ENCODE assay signal across 1 cellular context in genomic region chr10:79292789-79293746, GRCh38.
A peak's percentile ranks its signal among the peaks of the same experiment; 100 is the strongest.
TF ChIP-seq lines count a peak whose summit lies in the region.

No MANE protein-coding gene starts in this region.

TF ChIP-seq in K562, 482 proteins besides CTCF, POLR2A, EP300 and RAD21 (continued from another document and continues in another):
- no peak for TF ChIP-seq ZNF175 (CRISPR knock-in tag; IDR thresholded peaks at IDR 0.05; ENCODE audit: low read depth)
- no peak for TF ChIP-seq KAT2B (IDR thresholded peaks at IDR 0.05; ENCODE audit: low read depth, low read length)
- no peak for TF ChIP-seq ZZZ3 (IDR thresholded peaks at IDR 0.05)
- TF ChIP-seq SNAPC5 (CRISPR knock-in tag; IDR thresholded peaks at IDR 0.05) = no peak
- TF ChIP-seq NCOA1 (IDR thresholded peaks at IDR 0.05; ENCODE audit: low read depth) = no peak
- no peak for TF ChIP-seq MBD1 (CRISPR knock-in tag; IDR thresholded peaks at IDR 0.05)
- TF ChIP-seq ZNF512 (tag; IDR thresholded peaks at IDR 0.05) = no peak
- no peak for TF ChIP-seq POLR3G (IDR thresholded peaks at IDR 0.05; ENCODE audit: extremely low read depth, insufficient read length, insufficient replicate concordance)
- TF ChIP-seq ZNF184 (CRISPR knock-in tag; IDR thresholded peaks at IDR 0.05) = no peak
- no peak for TF ChIP-seq NR4A1 (CRISPR knock-in tag; IDR thresholded peaks at IDR 0.05)
- TF ChIP-seq NR4A1 (tag; IDR thresholded peaks at IDR 0.05) = no peak
- TF ChIP-seq FOXJ3 (CRISPR knock-in tag; IDR thresholded peaks at IDR 0.05) = no peak
- TF ChIP-seq PCBP2 (IDR thresholded peaks at IDR 0.05; ENCODE audit: low read depth, low read length, poor library complexity, severe bottlenecking) = no peak
- TF ChIP-seq ZNF75A (CRISPR knock-in tag; IDR thresholded peaks at IDR 0.05) = no peak
- TF ChIP-seq ARID1B (IDR thresholded peaks at IDR 0.05) = no peak
- no peak for TF ChIP-seq HDAC2 (IDR thresholded peaks at IDR 0.05)
- no peak for TF ChIP-seq SP1 (CRISPR knock-in tag; IDR thresholded peaks at IDR 0.05)
- TF ChIP-seq HMBOX1 (IDR thresholded peaks at IDR 0.05) = no peak
- no peak for TF ChIP-seq ZNF311 (CRISPR knock-in tag; IDR thresholded peaks at IDR 0.05)
- no peak for TF ChIP-seq XRCC4 (IDR thresholded peaks at IDR 0.05; ENCODE audit: extremely low read depth, insufficient read depth, insufficient read length)
- TF ChIP-seq YY1 (IDR thresholded peaks at IDR 0.05; ENCODE audit: borderline replicate concordance in 1 of 3, control insufficient read depth in 1 of 3, extremely low read depth in 1 of 3, insufficient read depth in 3 of 3, insufficient read length in 1 of 3, insufficient replicate concordance in 2 of 3, low read depth in 1 of 3, low read length in 2 of 3) = peak in 1 of 3 experiments; percentile 16
- TF ChIP-seq SRF (CRISPR knock-in tag; IDR thresholded peaks at IDR 0.05) = no peak
- no peak for TF ChIP-seq ZNF263 (CRISPR knock-in tag; IDR thresholded peaks at IDR 0.05; ENCODE audit: borderline replicate concordance)
- no peak for TF ChIP-seq BRF2 (IDR thresholded peaks at IDR 0.05; ENCODE audit: borderline replicate concordance, insufficient read depth, insufficient read length)
- TF ChIP-seq GMEB1 (CRISPR knock-in tag; IDR thresholded peaks at IDR 0.05) = no peak
- no peak for TF ChIP-seq NKRF (IDR thresholded peaks at IDR 0.05; ENCODE audit: borderline replicate concordance)
- no peak for TF ChIP-seq ZFX (CRISPR knock-in tag; IDR thresholded peaks at IDR 0.05)
- no peak for TF ChIP-seq SIN3B (IDR thresholded peaks at IDR 0.05; ENCODE audit: low read depth)
- no peak for TF ChIP-seq NEUROD1 (IDR thresholded peaks at IDR 0.05; ENCODE audit: borderline replicate concordance, low read depth, low read length, partially characterized antibody)
- TF ChIP-seq STAG1 (CRISPR knock-in tag; IDR thresholded peaks at IDR 0.05; ENCODE audit: borderline replicate concordance) = no peak
- peak; percentile 41; the same call in 1 of the 2 replicates for TF ChIP-seq XRCC5 (IDR thresholded peaks at IDR 0.05; ENCODE audit: low read depth, low read length)
- no peak for TF ChIP-seq THRB (CRISPR knock-in tag; conservative IDR thresholded peaks at IDR 0.05)
- TF ChIP-seq MYNN (IDR thresholded peaks at IDR 0.05) = no peak
- no peak for TF ChIP-seq MYNN (CRISPR knock-in tag; IDR thresholded peaks at IDR 0.05)
- TF ChIP-seq TFAM (CRISPR knock-in tag; conservative IDR thresholded peaks at IDR 0.05) = no peak
- TF ChIP-seq E2F1 (CRISPR knock-in tag; IDR thresholded peaks at IDR 0.05) = no peak
- TF ChIP-seq SAFB (IDR thresholded peaks at IDR 0.05; ENCODE audit: borderline replicate concordance, low read depth, low read length) = no peak
- TF ChIP-seq SMAD1 (IDR thresholded peaks at IDR 0.05; ENCODE audit: low read depth, low read length, partially characterized antibody) = no peak
- peak; percentile 36; the same call in 1 of the 2 replicates for TF ChIP-seq VEZF1 (CRISPR knock-in tag; IDR thresholded peaks at IDR 0.05)
- no peak for TF ChIP-seq TAF15 (IDR thresholded peaks at IDR 0.05; ENCODE audit: low read depth, low read length)
- 0 out of 2 replicates have a peak, but pooled peaks have one; percentile 18 for TF ChIP-seq ZNF384 (IDR thresholded peaks at IDR 0.05; ENCODE audit: low read depth, low read length)
- peak in 1 of 2 experiments; percentile 39; a peak in 1 of 4 replicates for TF ChIP-seq MAZ (CRISPR knock-in tag; conservative IDR thresholded peaks at IDR 0.05 in 1 of 2, IDR thresholded peaks at IDR 0.05 in 1 of 2)
- TF ChIP-seq E2F5 (CRISPR knock-in tag; IDR thresholded peaks at IDR 0.05) = no peak
- no peak for TF ChIP-seq ZFP1 (CRISPR knock-in tag; IDR thresholded peaks at IDR 0.05)
- no peak for TF ChIP-seq ZNF274 (IDR thresholded peaks at IDR 0.05; ENCODE audit: borderline replicate concordance, low read depth, low read length)
- TF ChIP-seq ZNF398 (CRISPR knock-in tag; IDR thresholded peaks at IDR 0.05) = no peak
- TF ChIP-seq MED1 (CRISPR knock-in tag; IDR thresholded peaks at IDR 0.05; ENCODE audit: borderline replicate concordance) = no peak
- TF ChIP-seq ZBTB7A (IDR thresholded peaks at IDR 0.05; ENCODE audit: borderline replicate concordance, control insufficient read depth, low read depth, low read length) = peak; percentile 68; the same call in 1 of the 2 replicates
